13 cellular contexts compared by ENCODE assay signal in the genomic region with DNA sequence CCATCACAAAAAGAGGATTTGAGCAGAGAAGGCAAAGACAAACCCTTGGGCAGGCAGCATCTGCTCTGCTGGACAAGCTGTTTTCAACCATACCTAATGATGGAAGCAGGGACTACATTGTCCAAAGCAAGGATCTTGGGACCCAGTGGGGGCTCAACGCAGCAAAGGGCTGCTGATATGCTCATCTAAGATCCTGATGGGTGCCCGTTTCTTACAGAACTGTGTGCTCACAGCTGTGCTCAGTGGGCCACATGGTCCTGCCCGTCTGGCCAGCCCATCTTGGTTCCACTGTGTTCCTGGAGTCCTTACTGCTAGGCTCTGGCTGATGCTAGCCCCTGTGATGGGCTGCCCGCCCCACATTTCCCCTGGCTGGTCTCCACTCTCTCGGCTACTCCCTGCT. TPM values are rescaled to one million over a fixed set of nuclear protein-coding genes. Genes with fewer than 3 reads are reported as not detected.
A peak's percentile ranks its signal among the peaks of the same experiment; 100 is the strongest.
DNase-seq lines count a peak whose midpoint lies in the region; ATAC-seq and TF ChIP-seq lines count a peak whose summit lies in the region.
"Had no signal": no experiment of that assay in that cellular context is flagged by ENCODE, and none has a peak within 500 bp of the region (broad histone marks: within the 10 kb centered on the region; RNA-seq: fewer than 3 reads in every experiment).

No MANE protein-coding gene starts in this region.

- no peaks in the 10 kb centered on the region for H3K36me3 ChIP-seq in adrenal gland (replicated peaks in 1 of 2)

- H3K4me3 ChIP-seq in adrenal gland: no peak overlapping the region

- TF ChIP-seq POLR2A in adrenal gland (IDR thresholded peaks at IDR 0.05): no peak

- DNase-seq in activated T-cell treated with anti-CD3 and anti-CD28 coated beads, Interleukin-2, amount 50 U/mL, for 48 hours: peak; percentile 9 to 12
- no peak for DNase-seq in activated T-cell treated with anti-CD3 and anti-CD28 coated beads, Interleukin-2, amount 50 U/mL, for 4 hours
- peak; percentile 54 for DNase-seq in G401 (ENCODE audit: low spot score)
- peak in 5 of 7 donors; percentile 6 to 39 (median 12) for DNase-seq in adrenal gland
- peak; percentile 83 for DNase-seq in osteocyte (ENCODE audit: extremely low spot score, unreplicated experiment)
- no peak for DNase-seq in substantia nigra (lab: John Stamatoyannopoulos, UW)
- DNase-seq in glomerular visceral epithelial cell (ENCODE audit: extremely low spot score): no peak
- DNase-seq: naive B cell, NCI-H187 treated with DMSO at 0.1 percent for 48 hours had no signal

- H3K27me3 Mint-ChIP-seq in activated T-cell treated with anti-CD3 and anti-CD28 coated beads, Interleukin-2, amount 50 U/mL, for 4 hours (ENCODE audit: low read depth): peaks cover 6% of the 10 kb centered on the region
- no peaks in the 10 kb centered on the region for H3K27me3 Mint-ChIP-seq in osteocyte (ENCODE audit: unreplicated experiment)

- no peaks in the 10 kb centered on the region for H3K4me1 Mint-ChIP-seq in activated T-cell treated with anti-CD3 and anti-CD28 coated beads, Interleukin-2, amount 50 U/mL, for 4 hours (ENCODE audit: low read depth)
- peaks cover 7% of the 10 kb centered on the region for H3K4me1 Mint-ChIP-seq in osteocyte (ENCODE audit: unreplicated experiment)
- H3K4me1 Mint-ChIP-seq: naive B cell had no signal

- TF ChIP-seq CTCF in adrenal gland (IDR thresholded peaks at IDR 0.05) (no peak), osteocyte (IDR thresholded peaks at IDR 0.05) (no peak)

- intact Hi-C loops in adrenal gland (cut with DNase I): no loop called here

- H3K4me1 ChIP-seq in adrenal gland (replicated peaks in 1 of 2): peaks cover 16 to 17% of the 10 kb centered on the region in 2 donors

- in situ Hi-C loops in G401 (cut with HindIII; ENCODE audit: low sequenced_read_pairs): no loop called here

- H3K27ac Mint-ChIP-seq in osteocyte (ENCODE audit: unreplicated experiment): no peak overlapping the region

- ATAC-seq in activated T-cell treated with anti-CD3 and anti-CD28 coated beads, Interleukin-2, amount 50 U/mL, for 4 hours: no peak
- no peak for ATAC-seq in HG03571 (IDR thresholded peaks at IDR 0.05; ENCODE audit: unreplicated experiment)

- H3K36me3 Mint-ChIP-seq in activated T-cell treated with anti-CD3 and anti-CD28 coated beads, Interleukin-2, amount 50 U/mL, for 4 hours (ENCODE audit: insufficient read depth): no peaks in the 10 kb centered on the region
- H3K36me3 Mint-ChIP-seq in osteocyte (ENCODE audit: unreplicated experiment): no peaks in the 10 kb centered on the region
- H3K36me3 Mint-ChIP-seq: naive B cell had no signal

- 87 to 91% (median 89%) methylated on average over 5 of the region's 5 CpGs for WGBS in adrenal gland, 4 donors

- no peak overlapping the region for H3K4me3 Mint-ChIP-seq in activated T-cell treated with anti-CD3 and anti-CD28 coated beads, Interleukin-2, amount 50 U/mL, for 4 hours
- no peak overlapping the region for H3K4me3 Mint-ChIP-seq in osteocyte (ENCODE audit: unreplicated experiment)
- H3K4me3 Mint-ChIP-seq: naive B cell had no signal

- H3K27me3 ChIP-seq in adrenal gland: no peaks in the 10 kb centered on the region

- no peaks in the 10 kb centered on the region for H3K9me3 ChIP-seq in adrenal gland (replicated peaks in 1 of 3)

- H3K27ac ChIP-seq in adrenal gland: no peak overlapping the region
- H3K27ac ChIP-seq in substantia nigra (ENCODE audit: low read depth, low read length, poor library complexity, severe bottlenecking): no peak overlapping the region

- H3K9me3 Mint-ChIP-seq in activated T-cell treated with anti-CD3 and anti-CD28 coated beads, Interleukin-2, amount 50 U/mL, for 4 hours: no peaks in the 10 kb centered on the region
- no peaks in the 10 kb centered on the region for H3K9me3 Mint-ChIP-seq in osteocyte (ENCODE audit: unreplicated experiment)
- H3K9me3 Mint-ChIP-seq: naive B cell had no signal

RNA-seq across cellular contexts. Expression of a gene that starts 36.1 kb away (rescaled TPM):
- total RNA-seq in activated T-cell treated with anti-CD3 and anti-CD28 coated beads, Interleukin-2, amount 50 U/mL, for 4 hours: not detected
- not detected in 2 replicates for total RNA-seq in G401 (2014; rRNA removed; shearing (Covaris generic))
- under 1 TPM in 2 of 8 donors, not detected in 6; 0.28 to 0.44 TPM for total RNA-seq in adrenal gland
- under 1 TPM in 2 of 3 donors, not detected in 1; 0.17 to 0.56 TPM for polyA plus RNA-seq in adrenal gland
- 2.5 and 3.4 TPM in 2 replicates for total RNA-seq in osteocyte
- total RNA-seq: activated CD8-positive, alpha-beta memory T cell treated with anti-CD3 and anti-CD28 coated beads for 36 hours; MCF 10A had no signal

RNA-seq across cellular contexts. Expression of a gene that starts 54.6 kb away (rescaled TPM):
- not detected for total RNA-seq in activated T-cell treated with anti-CD3 and anti-CD28 coated beads, Interleukin-2, amount 50 U/mL, for 4 hours
- not detected in 2 replicates for total RNA-seq in G401 (2014; rRNA removed; shearing (Covaris generic))
- under 1 TPM in 3 of 8 donors, not detected in 5; 0.11 to 0.30 (median 0.26) TPM for total RNA-seq in adrenal gland
- polyA plus RNA-seq in adrenal gland: under 1 TPM in 1 of 3 donors, not detected in 2; 0.16 TPM
- total RNA-seq in osteocyte: not detected in 2 replicates
- total RNA-seq: activated CD8-positive, alpha-beta memory T cell treated with anti-CD3 and anti-CD28 coated beads for 36 hours; liver; MCF 10A had no signal
- polyA plus RNA-seq: liver had no signal

RNA-seq across cellular contexts. Expression of a gene that starts 58.5 kb away (rescaled TPM):
- under 1 TPM; 0.46 to 0.66 (median 0.53) TPM for total RNA-seq in activated T-cell treated with anti-CD3 and anti-CD28 coated beads, Interleukin-2, amount 50 U/mL, for 4 hours
- not detected in 2 replicates for total RNA-seq in G401 (2014; rRNA removed; shearing (Covaris generic))
- 10 to 100 TPM in 1 of 8 donors, 1 to 10 TPM in 6, under 1 TPM in 1; 0.95 to 32.5 (median 2.8) TPM for total RNA-seq in adrenal gland
- polyA plus RNA-seq in adrenal gland: 1 to 10 TPM in 2 of 3 donors, under 1 TPM in 1; 0.72 to 1.6 (median 1.3) TPM
- 10.3 and 12.5 TPM in 2 replicates for total RNA-seq in osteocyte

Comparison
In these comparisons a context has a peak if more than half of its experiments do, and no peak if none do; other contexts are left out.
1. DNase-seq: peak in activated T-cell treated with anti-CD3 and anti-CD28 coated beads, Interleukin-2, amount 50 U/mL, for 48 hours (2 of 2), G401 (single experiment), adrenal gland (5 of 7) and osteocyte (single experiment); none in activated T-cell treated with anti-CD3 and anti-CD28 coated beads, Interleukin-2, amount 50 U/mL, for 4 hours (single experiment), substantia nigra (0 of 49) and glomerular visceral epithelial cell (single experiment).